8 cellular contexts compared by ENCODE assay signal in genomic region chr1:206685749-206686485, GRCh38. TPM values are rescaled to one million over a fixed set of nuclear protein-coding genes. Genes with fewer than 3 reads are reported as not detected.
DNase-seq lines count a peak whose midpoint lies in the region; ATAC-seq and TF ChIP-seq lines count a peak whose summit lies in the region.

No MANE protein-coding gene starts in this region.

- CTCF ChIA-PET in activated CD4-positive, alpha-beta T cell treated with anti-CD3 and anti-CD28 coated beads for 36 hours (lab: Charles Lee) = interaction anchor here (0.7 to 1.7 kb wide), 3 partner anchors 20 to 227 kb away, joined by 3 to 4 read pairs (median 4); no protein-coding TSS in a partner anchor

- H3K27ac Mint-ChIP-seq in activated CD4-positive, alpha-beta T cell treated with anti-CD3 and anti-CD28 coated beads for 36 hours = peak overlapping the region; percentile 97
- peak overlapping the region; percentile 92 for H3K27ac Mint-ChIP-seq in stimulated activated naive CD8-positive, alpha-beta T cell treated with anti-CD3 and anti-CD28 coated beads, Interleukin-15, Interleukin-2, amounts not matched to agents 100 ng/mL and 50 ng/mL, for 24 hours

- H3K4me3 Mint-ChIP-seq in activated CD4-positive, alpha-beta T cell treated with anti-CD3 and anti-CD28 coated beads for 36 hours = peak overlapping the region; percentile 98
- H3K4me3 Mint-ChIP-seq in stimulated activated naive CD8-positive, alpha-beta T cell treated with anti-CD3 and anti-CD28 coated beads, Interleukin-15, Interleukin-2, amounts not matched to agents 100 ng/mL and 50 ng/mL, for 24 hours = peak overlapping the region; percentile 95

- H3K4me1 Mint-ChIP-seq in activated CD4-positive, alpha-beta T cell treated with anti-CD3 and anti-CD28 coated beads for 36 hours = peaks cover 64% of the 10 kb centered on the region
- peaks cover 79% of the 10 kb centered on the region for H3K4me1 Mint-ChIP-seq in stimulated activated naive CD8-positive, alpha-beta T cell treated with anti-CD3 and anti-CD28 coated beads, Interleukin-15, Interleukin-2, amounts not matched to agents 100 ng/mL and 50 ng/mL, for 24 hours (ENCODE audit: low read depth)

- intact Hi-C loops in activated CD4-positive, alpha-beta T cell treated with anti-CD3 and anti-CD28 coated beads for 36 hours (cut with DNase I, micrococcal nuclease) = loop anchor here (1.0 to 10.0 kb wide), 7 partner anchors 17 to 1051 kb away; partner anchors contain the start of genes DYRK3 (in 1 of the 2) and ELK4 (in 1 of the 2)

- H3K27me3 ChIP-seq in effector memory CD4-positive, alpha-beta T cell (replicated peaks; ENCODE audit: control insufficient read depth, insufficient read depth, low read length, poor library complexity, severe bottlenecking) = peaks cover 4% of the 10 kb centered on the region

- no peak for TF ChIP-seq CTCF in C4-2B (conservative IDR thresholded peaks at IDR 0.05)

- ATAC-seq in GM19397 (IDR thresholded peaks at IDR 0.05; ENCODE audit: unreplicated experiment) = peak; percentile 17
- ATAC-seq in activated CD4-positive, alpha-beta T cell treated with anti-CD3 and anti-CD28 coated beads for 36 hours = peak; percentile 43

- DNase-seq in LoVo (ENCODE audit: low spot score) = peak; percentile 59
- peak; percentile 69 for DNase-seq in activated CD4-positive, alpha-beta T cell treated with anti-CD3 and anti-CD28 coated beads for 36 hours
- DNase-seq in effector memory CD4-positive, alpha-beta T cell = peak; percentile 43 to 60 (median 56)
- DNase-seq in medulla oblongata (ENCODE audit: extremely low spot score) = peak; percentile 68
- no peak for DNase-seq in NCI-H187 (lab: John Stamatoyannopoulos, UW)

- peak overlapping the region; percentile 91 for H3K4me3 ChIP-seq in effector memory CD4-positive, alpha-beta T cell (ENCODE audit: insufficient read depth, low read depth, low read length, poor library complexity, severe bottlenecking)

- H3K4me1 ChIP-seq in effector memory CD4-positive, alpha-beta T cell (ENCODE audit: control insufficient read depth, insufficient read depth, low read length, poor library complexity, severe bottlenecking) = peaks cover 18% of the 10 kb centered on the region

- H3K36me3 Mint-ChIP-seq in activated CD4-positive, alpha-beta T cell treated with anti-CD3 and anti-CD28 coated beads for 36 hours (ENCODE audit: low read depth) = peaks cover 2% of the 10 kb centered on the region
- H3K36me3 Mint-ChIP-seq in stimulated activated naive CD8-positive, alpha-beta T cell treated with anti-CD3 and anti-CD28 coated beads, Interleukin-15, Interleukin-2, amounts not matched to agents 100 ng/mL and 50 ng/mL, for 24 hours (ENCODE audit: low read depth) = peaks cover 15% of the 10 kb centered on the region

- peak overlapping the region; percentile 77 for H3K27ac ChIP-seq in C4-2B
- H3K27ac ChIP-seq in effector memory CD4-positive, alpha-beta T cell (ENCODE audit: insufficient read depth, low read length, poor library complexity, severe bottlenecking) = peak overlapping the region; percentile 85

- no peaks in the 10 kb centered on the region for H3K9me3 ChIP-seq in effector memory CD4-positive, alpha-beta T cell (ENCODE audit: control insufficient read depth, low read length)

- peaks cover 2% of the 10 kb centered on the region for H3K27me3 Mint-ChIP-seq in activated CD4-positive, alpha-beta T cell treated with anti-CD3 and anti-CD28 coated beads for 36 hours
- peaks cover 3% of the 10 kb centered on the region for H3K27me3 Mint-ChIP-seq in stimulated activated naive CD8-positive, alpha-beta T cell treated with anti-CD3 and anti-CD28 coated beads, Interleukin-15, Interleukin-2, amounts not matched to agents 100 ng/mL and 50 ng/mL, for 24 hours

- H3K9me3 Mint-ChIP-seq in activated CD4-positive, alpha-beta T cell treated with anti-CD3 and anti-CD28 coated beads for 36 hours (ENCODE audit: low read depth) = no peaks in the 10 kb centered on the region
- no peaks in the 10 kb centered on the region for H3K9me3 Mint-ChIP-seq in stimulated activated naive CD8-positive, alpha-beta T cell treated with anti-CD3 and anti-CD28 coated beads, Interleukin-15, Interleukin-2, amounts not matched to agents 100 ng/mL and 50 ng/mL, for 24 hours

- H3K36me3 ChIP-seq in effector memory CD4-positive, alpha-beta T cell (ENCODE audit: control insufficient read depth, insufficient read depth, low read length) = no peaks in the 10 kb centered on the region

- POLR2A ChIA-PET in activated CD4-positive, alpha-beta T cell treated with anti-CD3 and anti-CD28 coated beads for 36 hours (lab: Charles Lee) = interaction anchor here (0.7 to 1.6 kb wide), 2 partner anchors 19 to 73 kb away, joined by 3 read pairs; partner anchors contain the start of gene EIF2D

RNA-seq across cellular contexts. Expression of gene MAPKAPK2, which starts 1.2 kb away (rescaled TPM):
- total RNA-seq in activated CD4-positive, alpha-beta T cell treated with anti-CD3 and anti-CD28 coated beads for 36 hours = 10 to 100 TPM; 62.8 to 64.7 TPM

RNA-seq across cellular contexts. Expression of gene DYRK3, which starts 50.6 kb away (rescaled TPM):
- total RNA-seq in activated CD4-positive, alpha-beta T cell treated with anti-CD3 and anti-CD28 coated beads for 36 hours = 1 to 10 TPM; 8.3 to 8.7 TPM

Comparison
In these comparisons a context has a peak if more than half of its experiments do, and no peak if none do; other contexts are left out.
1. DNase-seq: peak in LoVo (single experiment), activated CD4-positive, alpha-beta T cell treated with anti-CD3 and anti-CD28 coated beads for 36 hours (single experiment), effector memory CD4-positive, alpha-beta T cell (3 of 3) and medulla oblongata (single experiment); none in NCI-H187 (0 of 2).